ENCODE assay signal across 6 cellular contexts in the genomic region with DNA sequence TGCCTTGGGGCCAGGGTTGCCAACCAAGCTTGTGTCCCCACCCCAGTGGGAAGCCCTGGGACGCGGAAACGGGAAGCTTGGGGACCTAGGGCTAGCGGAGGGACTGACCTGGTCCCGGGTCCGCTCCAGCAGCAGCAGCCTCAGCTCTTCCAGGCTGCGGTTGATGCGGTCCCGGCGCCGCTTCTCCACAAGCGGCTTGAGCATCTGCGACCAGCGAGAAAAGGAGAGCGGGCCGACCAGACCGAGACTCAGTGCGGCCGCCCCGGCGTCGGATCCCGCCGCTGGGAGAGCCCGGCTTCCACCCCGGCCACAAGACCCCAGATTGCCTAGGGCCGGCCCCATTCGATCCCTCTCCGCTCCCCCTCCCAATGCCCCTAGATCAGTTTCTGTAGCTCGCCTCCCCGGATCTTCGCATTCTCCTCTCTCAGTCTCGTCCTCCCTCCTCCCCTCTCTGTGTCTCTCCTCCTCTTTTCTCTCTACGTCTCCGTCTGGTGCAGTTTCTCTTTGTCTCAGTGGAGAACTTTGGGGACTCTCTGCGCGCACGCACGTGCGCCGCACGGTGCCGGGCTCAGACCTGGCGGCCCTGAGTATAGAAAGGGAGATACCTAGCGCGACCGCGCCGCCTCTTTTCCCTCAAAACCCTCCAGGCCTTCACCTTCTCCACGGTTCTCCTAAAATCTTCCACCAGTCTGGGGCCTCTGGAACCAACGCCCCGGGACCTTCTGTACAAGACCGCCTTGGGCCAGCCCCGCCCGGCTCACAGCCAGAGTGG. TPM values are rescaled to one million over a fixed set of nuclear protein-coding genes. Genes with fewer than 3 reads are reported as not detected.
DNase-seq lines count a peak whose midpoint lies in the region; ATAC-seq and TF ChIP-seq lines count a peak whose summit lies in the region.

No MANE protein-coding gene starts in this region.

- TF ChIP-seq CTCF in DOHH2 (IDR thresholded peaks at IDR 0.05; ENCODE audit: low read depth, low read length, poor library complexity, severe bottlenecking) (no peak), SU-DHL-6 (IDR thresholded peaks at IDR 0.05; ENCODE audit: insufficient read depth, low read length, poor library complexity, severe bottlenecking) (no peak), stomach (IDR thresholded peaks at IDR 0.05) (no peak)

- no peak for TF ChIP-seq EP300 in stomach (IDR thresholded peaks at IDR 0.05)

- no peaks in the 10 kb centered on the region for H3K9me3 ChIP-seq in DOHH2 (ENCODE audit: control insufficient read depth, insufficient read depth, low read length)
- no peaks in the 10 kb centered on the region for H3K9me3 ChIP-seq in SU-DHL-6 (ENCODE audit: insufficient read depth, low read length)
- H3K9me3 ChIP-seq in stomach, result no peaks in the 10 kb centered on the region

- WGBS in stomach, 5 donors, result 1% methylated on average over 33 to 55 of the region's 55 CpGs

- H3K36me3 ChIP-seq in DOHH2 (ENCODE audit: control insufficient read depth, low read length), result no peaks in the 10 kb centered on the region
- no peaks in the 10 kb centered on the region for H3K36me3 ChIP-seq in SU-DHL-6 (ENCODE audit: low read length)
- no peaks in the 10 kb centered on the region for H3K36me3 ChIP-seq in stomach

- H3F3A ChIP-seq in DOHH2 (ENCODE audit: control insufficient read depth, insufficient read depth), result peaks cover 31% of the 10 kb centered on the region
- peaks cover 27% of the 10 kb centered on the region for H3F3A ChIP-seq in SU-DHL-6 (ENCODE audit: insufficient read depth)

- peak overlapping the region; percentile 80 for H3K4me3 ChIP-seq in DOHH2 (ENCODE audit: low read length)
- peak overlapping the region; percentile 59 for H3K4me3 ChIP-seq in SU-DHL-6 (ENCODE audit: insufficient read depth, low read length, poor library complexity, severe bottlenecking)
- peak overlapping the region; percentile 43 to 70 (median 50) for H3K4me3 ChIP-seq in stomach

- no peak overlapping the region for H3K27ac ChIP-seq in DOHH2 (ENCODE audit: low read depth, low read length)
- no peak overlapping the region for H3K27ac ChIP-seq in SU-DHL-6 (ENCODE audit: low read depth, low read length)
- peak overlapping the region in 2 of 5 donors; percentile 35 to 64 for H3K27ac ChIP-seq in stomach

- H3K9ac ChIP-seq in SU-DHL-6 (ENCODE audit: low read length), result peak overlapping the region; percentile 2; the same call in 1 of the 2 replicates

- intact Hi-C loops in stomach (cut with DNase I; ENCODE audit: low total_unique reads), result no loop called here

- TF ChIP-seq POLR2A in stomach (IDR thresholded peaks at IDR 0.05), result no peak

- DNase-seq in foreskin melanocyte (peak; percentile 32), stomach (no peak), HuH-7.5 (ENCODE audit: low spot score) (no peak)

- H3K79me2 ChIP-seq in DOHH2 (ENCODE audit: control insufficient read depth, low read length) (no peaks in the 10 kb centered on the region), SU-DHL-6 (ENCODE audit: insufficient read depth, low read length) (no peaks in the 10 kb centered on the region)

- H3K4me1 ChIP-seq in DOHH2 (ENCODE audit: control insufficient read depth, low read length) (peaks cover 67% of the 10 kb centered on the region), stomach (peaks cover 79 to 94% (median 89%) of the 10 kb centered on the region in 4 donors)

- H4K20me1 ChIP-seq in DOHH2 (ENCODE audit: control insufficient read depth, insufficient read depth, low read depth, low read length) (0 out of 2 replicates have a peak, but pooled peaks cover 7% of the 10 kb centered on the region), SU-DHL-6 (ENCODE audit: low read depth, low read length) (no peaks in the 10 kb centered on the region)

- H3K9me2 ChIP-seq in DOHH2 (replicated peaks; ENCODE audit: control insufficient read depth, low read length) (no peaks in the 10 kb centered on the region), SU-DHL-6 (replicated peaks; ENCODE audit: insufficient read depth, low read length) (no peaks in the 10 kb centered on the region)

- H3K27me3 ChIP-seq in DOHH2 (ENCODE audit: control insufficient read depth, low read length) (peaks cover 48% of the 10 kb centered on the region), SU-DHL-6 (ENCODE audit: low read length) (no peaks in the 10 kb centered on the region), stomach (peaks cover 0 to 84% (median 50%) of the 10 kb centered on the region in 3 donors)

- H3K4me2 ChIP-seq in DOHH2 (ENCODE audit: low read length) (peak overlapping the region; percentile 98), SU-DHL-6 (ENCODE audit: low read depth, low read length, poor library complexity, severe bottlenecking) (peak overlapping the region; percentile 98)

- no peak overlapping the region for H2AFZ ChIP-seq in SU-DHL-6 (ENCODE audit: low read depth, low read length, severe bottlenecking)

- no peak for ATAC-seq in HG02588 (IDR thresholded peaks at IDR 0.05; ENCODE audit: unreplicated experiment)

RNA-seq across cellular contexts. Expression of a gene that starts 0.8 kb away (rescaled TPM):
- total RNA-seq in stomach, result not detected
- polyA plus RNA-seq in stomach, result under 1 TPM in 2 of 3 donors, not detected in 1; 0.58 to 0.92 TPM

RNA-seq across cellular contexts. Expression of a gene that starts 4.8 kb away (rescaled TPM):
- not detected for total RNA-seq in stomach
- under 1 TPM in 2 of 3 donors, not detected in 1; 0.12 to 0.43 TPM for polyA plus RNA-seq in stomach

RNA-seq across cellular contexts. Expression of a gene that starts 29.1 kb away (rescaled TPM):
- total RNA-seq in stomach, result 100 to 1,000 TPM in 3 of 5 donors, 10 to 100 TPM in 2; 16.2 to 163 (median 137) TPM
- polyA plus RNA-seq in stomach, result 10 to 100 TPM; 47.2 to 69.4 (median 66.7) TPM

RNA-seq across cellular contexts. Expression of a gene that starts 35.6 kb away (rescaled TPM):
- total RNA-seq in stomach, result not detected
- under 1 TPM in 1 of 3 donors, not detected in 2; 0.88 TPM for polyA plus RNA-seq in stomach

RNA-seq across cellular contexts. Expression of a gene that starts 39.6 kb away (rescaled TPM):
- 100 to 1,000 TPM in 1 of 5 donors, 10 to 100 TPM in 2, 1 to 10 TPM in 2; 6.7 to 104 (median 17.3) TPM for total RNA-seq in stomach
- 10 to 100 TPM; 32.4 to 58.8 (median 43.1) TPM for polyA plus RNA-seq in stomach
